20 cellular contexts compared by ENCODE assay signal in the genomic region with DNA sequence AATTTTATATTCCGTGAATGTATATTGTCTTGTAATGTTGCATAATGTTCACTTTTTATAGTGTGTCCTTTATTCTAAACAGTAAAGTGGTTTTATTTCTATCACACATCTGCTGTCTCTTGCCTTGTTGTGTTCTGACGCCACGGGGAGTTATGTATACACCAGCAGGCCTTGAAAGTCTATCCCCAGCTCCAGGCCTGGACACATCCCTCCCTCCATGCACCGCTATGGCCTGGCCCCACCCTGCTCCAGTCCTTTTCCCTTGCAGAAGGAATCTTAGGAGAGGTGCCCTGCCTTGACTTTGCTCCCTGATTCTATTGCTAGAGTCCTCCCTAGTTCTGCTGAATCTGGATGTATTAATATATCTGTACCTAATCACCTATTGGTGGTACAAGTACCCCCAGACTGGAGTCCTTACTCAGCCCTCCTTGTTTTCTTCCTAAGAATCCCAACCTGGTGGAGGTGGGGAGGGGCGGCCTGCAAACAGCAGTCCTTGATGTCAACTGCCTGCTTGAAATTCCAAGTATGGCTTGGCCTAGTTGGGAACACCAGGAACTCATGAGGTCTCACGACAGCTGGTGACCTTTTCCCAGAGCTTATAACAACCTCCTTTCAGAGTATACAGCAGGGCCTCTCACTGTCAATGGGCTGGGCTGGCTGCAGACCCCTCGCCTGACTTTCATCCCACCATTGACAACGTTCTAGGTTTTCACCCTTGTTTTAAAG.
"Had no signal": no experiment of that assay in that cellular context is flagged by ENCODE, and none has a peak within 500 bp of the region (broad histone marks: within the 10 kb centered on the region; RNA-seq: fewer than 3 reads in every experiment).

No MANE protein-coding gene starts in this region.

- H3K9me3 ChIP-seq: esophagus squamous epithelium, lower lobe of right lung, psoas muscle, sigmoid colon, SK-N-SH, suprapubic skin, transverse colon had no signal

- H3K4me1 ChIP-seq: esophagus squamous epithelium, lower lobe of right lung, psoas muscle, sigmoid colon, transverse colon had no signal

- H3K27me3 ChIP-seq: brain microvascular endothelial cell, esophagus squamous epithelium, sigmoid colon, suprapubic skin, transverse colon had no signal

- H3K27ac Mint-ChIP-seq: activated T-cell treated with anti-CD3 and anti-CD28 coated beads, Interleukin-2, amount 50 U/mL, for 72 hours; mesothelial cell of epicardium; T-cell had no signal

- H3K4me2 ChIP-seq: SK-N-SH had no signal

- H3K4me3 Mint-ChIP-seq: activated T-cell treated with anti-CD3 and anti-CD28 coated beads, Interleukin-2, amount 50 U/mL, for 72 hours; mesothelial cell of epicardium; T-cell had no signal

- H3K4me3 ChIP-seq: esophagus squamous epithelium, lower lobe of right lung, psoas muscle, sigmoid colon, suprapubic skin, transverse colon had no signal

- DNase-seq: activated CD4-positive, alpha-beta T cell treated with anti-CD3 and anti-CD28 coated beads, Interleukin-2, amount 50 U/mL, for 1 hour; activated CD8-positive, alpha-beta memory T cell treated with anti-CD3 and anti-CD28 coated beads, Interleukin-2, amount 50 U/mL, for 4 hours; activated effector memory CD4-positive, alpha-beta T cell treated with anti-CD3 and anti-CD28 coated beads, Interleukin-2, amount 50 U/mL, for 16 hours; activated naive CD4-positive, alpha-beta T cell treated with anti-CD3 and anti-CD28 coated beads, Interleukin-2, amount 50 U/mL, for 16 hours; activated T-cell treated with anti-CD3 and anti-CD28 coated beads, Interleukin-2, amount 50 U/mL, for 72 hours; aorta; brain microvascular endothelial cell; cerebellar nuclear complex; cortex of kidney; esophagus squamous epithelium; lower lobe of right lung; psoas muscle; sigmoid colon; SK-N-SH; stimulated activated naive CD4-positive, alpha-beta T cell; T-cell; transverse colon had no signal

- H3K36me3 Mint-ChIP-seq: T-cell had no signal

- H3K27ac ChIP-seq: brain microvascular endothelial cell, esophagus squamous epithelium, lower lobe of right lung, psoas muscle, sigmoid colon, suprapubic skin, transverse colon had no signal

- H3K9ac ChIP-seq: SK-N-SH had no signal

- H3K4me1 Mint-ChIP-seq: mesothelial cell of epicardium, T-cell had no signal

- ATAC-seq: activated CD4-positive, CD25-positive, alpha-beta regulatory T cell treated with anti-CD3 and anti-CD28 coated beads, Interleukin-2, amount 50 U/mL, for 24 hours; activated T-cell treated with anti-CD3 and anti-CD28 coated beads, Interleukin-2, amount 50 U/mL, for 72 hours; psoas muscle; T-cell had no signal

- H3K9me3 Mint-ChIP-seq: activated T-cell treated with anti-CD3 and anti-CD28 coated beads, Interleukin-2, amount 50 U/mL, for 72 hours; mesothelial cell of epicardium; T-cell had no signal
